ENCODE assay signal across 1 cellular context in the genomic region with DNA sequence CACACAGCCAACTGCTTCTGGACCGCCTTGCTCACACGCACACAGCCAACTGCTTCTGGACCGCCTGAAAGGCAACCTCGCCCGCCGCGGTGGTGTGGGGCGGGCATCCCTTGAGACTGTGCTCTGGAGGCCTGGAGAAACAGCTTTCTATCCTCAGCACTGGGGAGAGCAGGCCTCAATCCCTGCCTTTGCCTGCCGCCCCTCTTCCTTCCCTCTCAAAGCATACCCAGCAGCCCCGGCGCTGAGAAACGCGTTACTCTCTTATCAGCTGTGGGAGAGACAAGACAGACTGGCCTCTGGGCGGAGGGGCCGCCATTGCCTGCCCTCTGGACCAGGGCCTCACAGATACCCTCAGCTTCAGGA.
TF ChIP-seq lines count a peak whose summit lies in the region.

No MANE protein-coding gene starts in this region.

TF ChIP-seq in H1, 55 proteins besides CTCF, POLR2A, EP300 and RAD21:
- TF ChIP-seq RNF2 (IDR thresholded peaks at IDR 0.05; ENCODE audit: borderline replicate concordance, low read depth, low read length, missing control alignments, poor library complexity, severe bottlenecking): peak; percentile 92
- TF ChIP-seq KDM4A (IDR thresholded peaks at IDR 0.05; ENCODE audit: low read depth, low read length, severe bottlenecking): no peak
- TF ChIP-seq, protein P1, sequence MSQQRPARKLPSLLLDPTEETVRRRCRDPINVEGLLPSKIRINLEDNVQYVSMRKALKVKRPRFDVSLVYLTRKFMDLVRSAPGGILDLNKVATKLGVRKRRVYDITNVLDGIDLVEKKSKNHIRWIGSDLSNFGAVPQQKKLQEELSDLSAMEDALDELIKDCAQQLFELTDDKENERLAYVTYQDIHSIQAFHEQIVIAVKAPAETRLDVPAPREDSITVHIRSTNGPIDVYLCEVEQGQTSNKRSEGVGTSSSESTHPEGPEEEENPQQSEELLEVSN (IDR thresholded peaks at IDR 0.05): peak; percentile 91; the same call in 1 of the 2 replicates
- no peak for TF ChIP-seq EZH2 (IDR thresholded peaks at IDR 0.05; ENCODE audit: low read depth, low read length, severe bottlenecking)
- TF ChIP-seq KDM1A (IDR thresholded peaks at IDR 0.05; ENCODE audit: borderline replicate concordance, low read length): peak; percentile 47; the same call in 1 of the 2 replicates
